Comparison of ENCODE assay signal across 6 cellular contexts in genomic region chr16:668519-669171, GRCh38. TPM values are rescaled to one million over a fixed set of nuclear protein-coding genes. Genes with fewer than 3 reads are reported as not detected.
DNase-seq lines count a peak whose midpoint lies in the region; ATAC-seq and TF ChIP-seq lines count a peak whose summit lies in the region.

No MANE protein-coding gene starts in this region.

- H3K4me3 ChIP-seq in cardiac muscle cell (peak overlapping the region; percentile 85), endodermal cell (ENCODE audit: low read length) (peak overlapping the region; percentile 88), skeletal muscle satellite cell (ENCODE audit: low read length) (peak overlapping the region; percentile 95)

- H3K9ac ChIP-seq in endodermal cell (ENCODE audit: extremely low read depth, low read length, poor library complexity, severe bottlenecking): peak overlapping the region; percentile 76
- H3K9ac ChIP-seq in skeletal muscle satellite cell (ENCODE audit: low read depth, low read length): peak overlapping the region; percentile 97

- no peaks in the 10 kb centered on the region for H3K27me3 ChIP-seq in cardiac muscle cell
- no peaks in the 10 kb centered on the region for H3K27me3 ChIP-seq in endodermal cell (ENCODE audit: control insufficient read depth, insufficient read depth, low read length, poor library complexity, severe bottlenecking)
- no peaks in the 10 kb centered on the region for H3K27me3 ChIP-seq in skeletal muscle satellite cell (ENCODE audit: control insufficient read depth, insufficient read depth, low read length)

- H3K9me3 Mint-ChIP-seq in endodermal cell: no peaks in the 10 kb centered on the region

- H3K27ac ChIP-seq in cardiac muscle cell: no peak overlapping the region
- peak overlapping the region; percentile 7 for H3K27ac ChIP-seq in endodermal cell (ENCODE audit: low read depth, low read length)

- 3 to 18% methylated on average over 13 to 50 of the region's 50 CpGs for WGBS in endodermal cell (ENCODE audit: insufficient coverage in 1 of 2, insufficient read length in 1 of 2), 2 experiments

- no peak overlapping the region for H3K27ac Mint-ChIP-seq in endodermal cell

- H3K4me3 Mint-ChIP-seq in endodermal cell: peak overlapping the region; percentile 70

- TF ChIP-seq CTCF in cardiac muscle cell (IDR thresholded peaks at IDR 0.05; ENCODE audit: low read depth, low read length): no peak
- TF ChIP-seq CTCF in endodermal cell (conservative IDR thresholded peaks at IDR 0.05): no peak

- no peaks in the 10 kb centered on the region for H3K4me1 ChIP-seq in cardiac muscle cell (ENCODE audit: low read depth)
- H3K4me1 ChIP-seq in endodermal cell (ENCODE audit: control insufficient read depth, insufficient read depth, low read length): peaks cover 4% of the 10 kb centered on the region
- peaks cover 11% of the 10 kb centered on the region for H3K4me1 ChIP-seq in skeletal muscle satellite cell (ENCODE audit: control insufficient read depth, insufficient read depth, low read length)

- peak overlapping the region; percentile 98 for H3K4me2 ChIP-seq in skeletal muscle satellite cell (ENCODE audit: low read length)

- DNase-seq in cardiac muscle cell (ENCODE audit: low read depth in 1 of 2, low spot score in 1 of 2): no peak
- DNase-seq in cardiac septum (ENCODE audit: low spot score): no peak
- no peak for DNase-seq in endodermal cell
- DNase-seq in putamen (ENCODE audit: low spot score): no peak

- H3K36me3 ChIP-seq in cardiac muscle cell: peaks cover 35% of the 10 kb centered on the region
- peaks cover 33% of the 10 kb centered on the region for H3K36me3 ChIP-seq in endodermal cell (ENCODE audit: control insufficient read depth, insufficient read depth, low read length)
- H3K36me3 ChIP-seq in skeletal muscle satellite cell (ENCODE audit: insufficient read depth, low read length): peaks cover 37% of the 10 kb centered on the region

- no peak for ATAC-seq in GM18511 (IDR thresholded peaks at IDR 0.05; ENCODE audit: unreplicated experiment)

- intact Hi-C loops in cardiac septum (cut with DNase I): no loop called here

- peaks cover 3% of the 10 kb centered on the region for H3K4me1 Mint-ChIP-seq in endodermal cell

- peaks cover 19% of the 10 kb centered on the region for H3K36me3 Mint-ChIP-seq in endodermal cell (ENCODE audit: low read depth)

- H3K9me3 ChIP-seq in cardiac muscle cell (ENCODE audit: low read depth) (no peaks in the 10 kb centered on the region), endodermal cell (ENCODE audit: control insufficient read depth, low read length) (no peaks in the 10 kb centered on the region), skeletal muscle satellite cell (replicated peaks; ENCODE audit: low read length) (no peaks in the 10 kb centered on the region)

- no peaks in the 10 kb centered on the region for H3K27me3 Mint-ChIP-seq in endodermal cell (ENCODE audit: insufficient read depth)

RNA-seq across cellular contexts. Expression of gene RHOT2, which starts 0.7 kb away (rescaled TPM):
- total RNA-seq in cardiac muscle cell (251 and 305 TPM in 2 replicates), cardiac septum (102 TPM), endodermal cell (100 to 1,000 TPM; 180 to 193 TPM)
- 294 and 315 TPM in 2 replicates for polyA plus RNA-seq in cardiac muscle cell
- 121 TPM for polyA plus RNA-seq in endodermal cell (2013, experiment 1 of 2)
- 103 TPM for polyA plus RNA-seq in endodermal cell (2013, experiment 2 of 2)
- 45.4 and 53.1 TPM in 2 replicates for total RNA-seq in skeletal muscle satellite cell (2012; rRNA removed)

RNA-seq across cellular contexts. Expression of gene RHBDL1, which starts 6.8 kb away (rescaled TPM):
- total RNA-seq in cardiac muscle cell: 3.6 and 12.9 TPM in 2 replicates
- polyA plus RNA-seq in cardiac muscle cell: 2.6 and 4.7 TPM in 2 replicates
- total RNA-seq in cardiac septum: 1.8 TPM
- 1 to 10 TPM; 3.7 to 5.1 TPM for total RNA-seq in endodermal cell
- polyA plus RNA-seq in endodermal cell (2013, experiment 1 of 2): 4.2 TPM
- 2.2 TPM for polyA plus RNA-seq in endodermal cell (2013, experiment 2 of 2)
- 1.3 and 1.7 TPM in 2 replicates for total RNA-seq in skeletal muscle satellite cell (2012; rRNA removed)

RNA-seq across cellular contexts. Expression of gene STUB1, which starts 11.6 kb away (rescaled TPM):
- 176 and 207 TPM in 2 replicates for total RNA-seq in cardiac muscle cell
- polyA plus RNA-seq in cardiac muscle cell: 219 and 269 TPM in 2 replicates
- total RNA-seq in cardiac septum: 110 TPM
- 100 to 1,000 TPM; 105 to 124 TPM for total RNA-seq in endodermal cell
- polyA plus RNA-seq in endodermal cell (2013, experiment 1 of 2): 68.0 TPM
- 67.5 TPM for polyA plus RNA-seq in endodermal cell (2013, experiment 2 of 2)
- 174 and 208 TPM in 2 replicates for total RNA-seq in skeletal muscle satellite cell (2012; rRNA removed)

RNA-seq across cellular contexts. Expression of gene JMJD8, which starts 15.5 kb away (rescaled TPM):
- total RNA-seq in cardiac muscle cell (105 and 134 TPM in 2 replicates), cardiac septum (50.5 TPM), endodermal cell (10 to 100 TPM; 48.8 to 55.6 TPM)
- 107 and 118 TPM in 2 replicates for polyA plus RNA-seq in cardiac muscle cell
- 43.9 TPM for polyA plus RNA-seq in endodermal cell (2013, experiment 1 of 2)
- polyA plus RNA-seq in endodermal cell (2013, experiment 2 of 2): 39.3 TPM
- 13.2 and 30.6 TPM in 2 replicates for total RNA-seq in skeletal muscle satellite cell (2012; rRNA removed)

RNA-seq across cellular contexts. Expression of gene WDR90, which starts 19.5 kb away (rescaled TPM):
- total RNA-seq in cardiac muscle cell (25.6 and 26.5 TPM in 2 replicates), cardiac septum (13.9 TPM), endodermal cell (100 to 1,000 TPM; 112 to 120 TPM)
- polyA plus RNA-seq in cardiac muscle cell: 28.1 and 32.3 TPM in 2 replicates
- polyA plus RNA-seq in endodermal cell (2013, experiment 1 of 2): 50.5 TPM
- 49.8 TPM for polyA plus RNA-seq in endodermal cell (2013, experiment 2 of 2)
- 12.4 and 19.9 TPM in 2 replicates for total RNA-seq in skeletal muscle satellite cell (2012; rRNA removed)
